In genomic region chr17:63843387-63844292, GRCh38 we compare ENCODE assay signal across 1 cellular context.
TF ChIP-seq lines count a peak whose summit lies in the region.

No MANE protein-coding gene starts in this region.

TF ChIP-seq in GM12878, 131 proteins besides CTCF, POLR2A, EP300 and RAD21 (continues in another document):
- TF ChIP-seq NKRF (conservative IDR thresholded peaks at IDR 0.05), result 0 out of 2 replicates have a peak, but pooled peaks have one; percentile 85
- peak; percentile 25 for TF ChIP-seq E2F8 (IDR thresholded peaks at IDR 0.05; ENCODE audit: low read depth, partially characterized antibody)
- peak; percentile 94 for TF ChIP-seq ZNF217 (IDR thresholded peaks at IDR 0.05)
- peak; percentile 36; the same call in 1 of the 2 replicates for TF ChIP-seq NBN (IDR thresholded peaks at IDR 0.05)
- no peak for TF ChIP-seq E2F4 (IDR thresholded peaks at IDR 0.05; ENCODE audit: low read depth, low read length)
- TF ChIP-seq ZNF207 (IDR thresholded peaks at IDR 0.05; ENCODE audit: borderline replicate concordance), result no peak
- no peak for TF ChIP-seq SKIL (IDR thresholded peaks at IDR 0.05; ENCODE audit: low read depth, poor library complexity, severe bottlenecking)
- no peak for TF ChIP-seq GABPA (IDR thresholded peaks at IDR 0.05; ENCODE audit: low read depth)
- TF ChIP-seq CREB1 (IDR thresholded peaks at IDR 0.05; ENCODE audit: low read depth), result no peak
- TF ChIP-seq ZZZ3 (IDR thresholded peaks at IDR 0.05; ENCODE audit: control insufficient read depth, insufficient read length, low read depth), result no peak
- peak; percentile 68 for TF ChIP-seq POLR2AphosphoS5 (IDR thresholded peaks at IDR 0.05; ENCODE audit: low read length)
- peak; percentile 45; the same call in 1 of the 2 replicates for TF ChIP-seq MLLT1 (IDR thresholded peaks at IDR 0.05)
- peak; percentile 49 for TF ChIP-seq MTA2 (IDR thresholded peaks at IDR 0.05; ENCODE audit: low read depth)
- TF ChIP-seq KDM1A (IDR thresholded peaks at IDR 0.05; ENCODE audit: borderline replicate concordance), result 0 out of 2 replicates have a peak, but pooled peaks have one; percentile 30
- TF ChIP-seq TAF1 (IDR thresholded peaks at IDR 0.05; ENCODE audit: borderline replicate concordance, low read depth, low read length), result peak; percentile 77
- TF ChIP-seq FOXM1 (IDR thresholded peaks at IDR 0.05; ENCODE audit: low read depth, low read length), result no peak
- no peak for TF ChIP-seq IKZF1 (conservative IDR thresholded peaks at IDR 0.05)
- TF ChIP-seq REST (IDR thresholded peaks at IDR 0.05; ENCODE audit: low read depth, low read length), result no peak
- peak; percentile 90; the same call in 1 of the 2 replicates for TF ChIP-seq CHD4 (IDR thresholded peaks at IDR 0.05)
- no peak for TF ChIP-seq ETV6 (conservative IDR thresholded peaks at IDR 0.05 in 1 of 2, IDR thresholded peaks at IDR 0.05 in 1 of 2; ENCODE audit: borderline replicate concordance in 1 of 2, low read depth in 1 of 2)
- peak; percentile 87 for TF ChIP-seq ZNF384 (IDR thresholded peaks at IDR 0.05; ENCODE audit: borderline replicate concordance, low read depth, low read length)
- TF ChIP-seq TCF3 (IDR thresholded peaks at IDR 0.05; ENCODE audit: borderline replicate concordance, insufficient read depth, low read depth, low read length), result 0 out of 2 replicates have a peak, but pooled peaks have one; percentile 40
- no peak for TF ChIP-seq E4F1 (IDR thresholded peaks at IDR 0.05; ENCODE audit: borderline replicate concordance, partially characterized antibody)
- no peak for TF ChIP-seq ESRRA (IDR thresholded peaks at IDR 0.05; ENCODE audit: low read length)
- TF ChIP-seq MTA3 (IDR thresholded peaks at IDR 0.05; ENCODE audit: borderline replicate concordance, low read length), result no peak
- TF ChIP-seq ZBTB40 (IDR thresholded peaks at IDR 0.05; ENCODE audit: borderline replicate concordance), result 0 out of 2 replicates have a peak, but pooled peaks have one; percentile 2
- TF ChIP-seq IKZF2 (IDR thresholded peaks at IDR 0.05), result peak in 1 of 2 experiments; percentile 17; a peak in 1 of 4 replicates
- TF ChIP-seq YY1 (IDR thresholded peaks at IDR 0.05; ENCODE audit: low read depth, low read length), result 0 out of 2 replicates have a peak, but pooled peaks have one; percentile 1
- TF ChIP-seq HDGF (IDR thresholded peaks at IDR 0.05), result no peak
- no peak; the same call in 1 of the 2 replicates for TF ChIP-seq DPF2 (IDR thresholded peaks at IDR 0.05)
- no peak for TF ChIP-seq CHD2 (IDR thresholded peaks at IDR 0.05; ENCODE audit: borderline replicate concordance, low read depth, low read length)
- TF ChIP-seq MEF2B (IDR thresholded peaks at IDR 0.05; ENCODE audit: partially characterized antibody, poor library complexity, severe bottlenecking), result peak; percentile 7
- peak; percentile 52; the same call in 1 of the 2 replicates for TF ChIP-seq TCF12 (IDR thresholded peaks at IDR 0.05; ENCODE audit: low read depth, low read length)
- TF ChIP-seq NR2F1 (conservative IDR thresholded peaks at IDR 0.05), result no peak; the same call in 1 of the 2 replicates
- peak; percentile 52; the same call in 1 of the 2 replicates for TF ChIP-seq ZNF24 (IDR thresholded peaks at IDR 0.05)
- peak; percentile 54; the same call in 1 of the 2 replicates for TF ChIP-seq PML (IDR thresholded peaks at IDR 0.05; ENCODE audit: low read length)
- TF ChIP-seq BHLHE40 (IDR thresholded peaks at IDR 0.05; ENCODE audit: borderline replicate concordance in 1 of 2, low read depth in 2 of 2, low read length in 1 of 2), result no peak
- TF ChIP-seq TBL1XR1 (IDR thresholded peaks at IDR 0.05; ENCODE audit: low read depth, low read length), result no peak
